In genomic region chr15:20440390-20440789, GRCh38 we compare ENCODE assay signal across 6 cellular contexts.
DNase-seq lines count a peak whose midpoint lies in the region; ATAC-seq, FAIRE-seq and TF ChIP-seq lines count a peak whose summit lies in the region.
"Not testable (repeated sequence)": the region's sequence is repeated elsewhere in the genome, so short reads cannot be mapped to it uniquely, and the experiment has no call there.

No MANE protein-coding gene starts in this region.

- H3K9me3 ChIP-seq in MM.1S (replicated peaks; ENCODE audit: insufficient read depth, low read length); K562 (replicated peaks; ENCODE audit: control insufficient read depth, insufficient read depth, low read depth, low read length); upper lobe of right lung: not testable (repeated sequence)

- not testable (repeated sequence) for TF ChIP-seq RAD21 in K562 (CRISPR knock-in tag; conservative IDR thresholded peaks at IDR 0.05 in 1 of 2, IDR thresholded peaks at IDR 0.05 in 1 of 2)

- TF ChIP-seq POLR2A in K562 (conservative IDR thresholded peaks at IDR 0.05), result not testable (repeated sequence)

- H3F3A ChIP-seq in MM.1S (ENCODE audit: insufficient read depth, low read length), result not testable (repeated sequence)

- in situ Hi-C loops in K562 (cut with MboI), result not testable (repeated sequence)

- not testable (repeated sequence) for H3K27ac ChIP-seq in 22Rv1; C4-2B; MM.1S (ENCODE audit: low read length); K562 (ENCODE audit: extremely low read depth, low read depth, low read length); upper lobe of right lung

- not testable (repeated sequence) for H3K9ac ChIP-seq in MM.1S (ENCODE audit: low read length); K562 (ENCODE audit: insufficient read depth in 1 of 2, low read depth in 2 of 2, low read length in 2 of 2)

- H3K9me1 ChIP-seq in K562 (ENCODE audit: control insufficient read depth, insufficient read depth, low read length), result not testable (repeated sequence)

- H3K4me2 ChIP-seq in MM.1S (ENCODE audit: low read depth, low read length); K562 (ENCODE audit: insufficient read depth, low read length): not testable (repeated sequence)

- not testable (repeated sequence) for H3K79me2 ChIP-seq in MM.1S (ENCODE audit: low read length); K562 (ENCODE audit: control insufficient read depth, insufficient read depth, low read length)

- intact Hi-C loops in K562 (cut with micrococcal nuclease); upper lobe of right lung (cut with DNase I): not testable (repeated sequence)

- FAIRE-seq in K562 (lab: Jason Lieb, UNC), result not testable (repeated sequence)

- H3K36me3 ChIP-seq in MM.1S (replicated peaks; ENCODE audit: insufficient read depth, low read length); K562 (ENCODE audit: control insufficient read depth, insufficient read depth, low read length); upper lobe of right lung: not testable (repeated sequence)

- BruUV-seq in K562 (replicated peaks; lab: Mats Ljungman, UMichigan), result not testable (repeated sequence)

- not testable (repeated sequence) for H3K4me1 ChIP-seq in MM.1S (ENCODE audit: low read length); K562 (replicated peaks in 1 of 2; ENCODE audit: control insufficient read depth in 2 of 2, insufficient read depth in 2 of 2, low read length in 2 of 2); upper lobe of right lung

- not testable (repeated sequence) for ATAC-seq in K562, upper lobe of right lung

- TF ChIP-seq EP300 in K562 (IDR thresholded peaks at IDR 0.05; ENCODE audit: low read length), result not testable (repeated sequence)

- POLR2A ChIA-PET in K562 (lab: Yijun Ruan, JAX), result not testable (repeated sequence)

- H3K9me2 ChIP-seq in MM.1S (replicated peaks; ENCODE audit: insufficient read depth, low read length), result not testable (repeated sequence)

- DNase-seq in MM.1S (peak; percentile 59), RPMI8226 (peak; percentile 72), upper lobe of right lung (peak; percentile 39)
- not testable (repeated sequence) for DNase-seq in K562 (ENCODE audit: extremely low read depth in 1 of 4, low spot score in 3 of 4)

- not testable (repeated sequence) for H3K27me3 ChIP-seq in MM.1S (replicated peaks; ENCODE audit: insufficient read depth, low read length); K562 (ENCODE audit: control insufficient read depth in 2 of 2, insufficient read depth in 2 of 2, low read length in 2 of 2); upper lobe of right lung

- not testable (repeated sequence) for H4K20me1 ChIP-seq in MM.1S (ENCODE audit: insufficient read depth, low read length); K562 (replicated peaks; ENCODE audit: control insufficient read depth, insufficient read depth, low read length)

- 90% methylated on average over 7 of the region's 11 CpGs for WGBS in K562 (ENCODE audit: insufficient coverage, low coverage, missing lambda C conversion rate)

- H2AFZ ChIP-seq in MM.1S (ENCODE audit: low read length); K562 (ENCODE audit: low read depth, low read length): not testable (repeated sequence)

- TF ChIP-seq CTCF in 22Rv1 (IDR thresholded peaks at IDR 0.05) (peak; percentile 54), C4-2B (conservative IDR thresholded peaks at IDR 0.05) (peak; percentile 36)
- TF ChIP-seq CTCF in MM.1S (IDR thresholded peaks at IDR 0.05; ENCODE audit: low read length); K562 (IDR thresholded peaks at IDR 0.05 in 2 of 3, conservative IDR thresholded peaks at IDR 0.05 in 1 of 3; ENCODE audit: insufficient read depth in 2 of 3, low read depth in 1 of 3, low read length in 3 of 3); upper lobe of right lung (IDR thresholded peaks at IDR 0.05): not testable (repeated sequence)

- H3K4me3 ChIP-seq in MM.1S (ENCODE audit: low read length); K562; upper lobe of right lung: not testable (repeated sequence)

- CTCF ChIA-PET in K562 (lab: Yijun Ruan, JAX; ENCODE audit: low intra/inter-chr PET ratio), result not testable (repeated sequence)

TF ChIP-seq in K562, 482 proteins besides CTCF, POLR2A, EP300 and RAD21:
- TF ChIP-seq ESRRA (IDR thresholded peaks at IDR 0.05; ENCODE audit: borderline replicate concordance, low read depth), result 0 out of 2 replicates have a peak, but pooled peaks have one; percentile 25
